ENCODE assay signal across 21 cellular contexts in the genomic region with DNA sequence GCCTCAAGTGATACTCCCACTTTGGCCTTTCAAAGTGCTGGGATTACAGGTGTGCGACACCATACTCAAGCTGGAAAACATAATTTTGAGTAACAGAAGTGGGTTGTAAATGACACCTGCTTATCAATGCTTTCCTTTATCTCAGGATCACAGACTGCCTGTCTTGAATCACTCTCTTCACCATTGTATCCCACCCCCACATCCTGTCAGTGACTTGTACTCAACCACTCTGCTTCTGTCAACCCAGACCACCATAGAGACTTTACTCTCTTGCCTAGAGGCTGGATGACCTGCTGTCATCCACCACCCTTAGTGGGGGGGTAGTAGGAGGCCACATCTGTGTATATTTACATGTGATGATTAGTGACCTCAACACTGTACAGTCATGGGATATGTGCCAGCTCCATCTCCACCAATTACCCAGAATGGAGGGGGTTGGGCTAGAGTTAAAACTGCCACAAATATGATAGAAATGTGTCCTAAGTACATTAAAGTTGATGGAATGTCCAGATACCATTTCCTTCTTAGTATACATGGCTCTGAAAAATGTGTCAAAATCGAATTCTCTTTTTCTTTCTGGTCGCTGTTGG.
"Had no signal": no experiment of that assay in that cellular context is flagged by ENCODE, and none has a peak within 500 bp of the region (broad histone marks: within the 10 kb centered on the region; RNA-seq: fewer than 3 reads in every experiment).

No MANE protein-coding gene starts in this region.

- H3K4me3 ChIP-seq: breast epithelium, dorsolateral prefrontal cortex, esophagus squamous epithelium, heart right ventricle, lower lobe of right lung, right atrium auricular region, spleen had no signal

- H3K4me1 Mint-ChIP-seq: activated CD4-positive, alpha-beta memory T cell treated with anti-CD3 and anti-CD28 coated beads, Interleukin-2, amount 10 ng/mL, durations not matched to agents 7 days and 5 days; naive thymus-derived CD8-positive, alpha-beta T cell had no signal

- DNase-seq: activated CD4-positive, alpha-beta memory T cell treated with anti-CD3 and anti-CD28 coated beads, Interleukin-2, amount 10 ng/mL, durations not matched to agents 7 days and 5 days; activated gamma-delta T cell; activated T-cell treated with anti-CD3 and anti-CD28 coated beads, Interleukin-2, amount 50 U/mL, for 48 hours; amygdala; dorsolateral prefrontal cortex; esophagus squamous epithelium; heart right ventricle; lower lobe of right lung; naive thymus-derived CD8-positive, alpha-beta T cell; spleen; stimulated activated CD4-positive, alpha-beta T cell treated with anti-CD3 and anti-CD28 coated beads, Interleukin-2, amount 100 ng/mL, for 24 hours; stimulated activated naive B cell treated with anti-CD40 and anti-IgM and Interleukin-4, amounts not matched to agents 10 μg/mL and 1 μg/mL and 100 μg/mL, for 72 hours; T-helper 9 cell had no signal

- H3K27ac ChIP-seq: breast epithelium, esophagus squamous epithelium, heart right ventricle, lower lobe of right lung, neutrophil, right atrium auricular region, spleen, VCaP had no signal

- H3K27me3 ChIP-seq: breast epithelium, dorsolateral prefrontal cortex, esophagus squamous epithelium, heart right ventricle, neutrophil, right atrium auricular region, spleen had no signal

- H3K27me3 Mint-ChIP-seq: activated CD4-positive, alpha-beta memory T cell treated with anti-CD3 and anti-CD28 coated beads, Interleukin-2, amount 10 ng/mL, durations not matched to agents 7 days and 5 days; activated naive CD8-positive, alpha-beta T cell had no signal

- ATAC-seq: heart right ventricle; lower lobe of right lung; naive thymus-derived CD8-positive, alpha-beta T cell; stimulated activated naive B cell treated with anti-CD40 and anti-IgM and Interleukin-4, amounts not matched to agents 10 μg/mL and 1 μg/mL and 100 μg/mL, for 72 hours had no signal

- H3K27ac Mint-ChIP-seq: activated CD4-positive, alpha-beta memory T cell treated with anti-CD3 and anti-CD28 coated beads, Interleukin-2, amount 10 ng/mL, durations not matched to agents 7 days and 5 days; activated naive CD8-positive, alpha-beta T cell; stimulated activated naive B cell treated with anti-CD40 and anti-IgM and Interleukin-4, amounts not matched to agents 10 μg/mL and 1 μg/mL and 100 μg/mL, for 72 hours; type B pancreatic cell had no signal

- H3K4me1 ChIP-seq: breast epithelium, esophagus squamous epithelium, heart right ventricle, lower lobe of right lung, right atrium auricular region, spleen had no signal

- H3K9me3 Mint-ChIP-seq: stimulated activated naive B cell treated with anti-CD40 and anti-IgM and Interleukin-4, amounts not matched to agents 10 μg/mL and 1 μg/mL and 100 μg/mL, for 72 hours; type B pancreatic cell had no signal

- H3K36me3 Mint-ChIP-seq: activated naive CD8-positive, alpha-beta T cell; naive thymus-derived CD8-positive, alpha-beta T cell; stimulated activated naive B cell treated with anti-CD40 and anti-IgM and Interleukin-4, amounts not matched to agents 10 μg/mL and 1 μg/mL and 100 μg/mL, for 72 hours; type B pancreatic cell had no signal

- H3K36me3 ChIP-seq: breast epithelium, esophagus squamous epithelium, heart right ventricle, lower lobe of right lung, neutrophil, right atrium auricular region, spleen had no signal

- FAIRE-seq: endometrium, frontal cortex had no signal

- H3K4me3 Mint-ChIP-seq: activated CD4-positive, alpha-beta memory T cell treated with anti-CD3 and anti-CD28 coated beads, Interleukin-2, amount 10 ng/mL, durations not matched to agents 7 days and 5 days; activated naive CD8-positive, alpha-beta T cell; naive thymus-derived CD8-positive, alpha-beta T cell; stimulated activated naive B cell treated with anti-CD40 and anti-IgM and Interleukin-4, amounts not matched to agents 10 μg/mL and 1 μg/mL and 100 μg/mL, for 72 hours; type B pancreatic cell had no signal

- H3K9me3 ChIP-seq: breast epithelium, esophagus squamous epithelium, heart right ventricle, lower lobe of right lung, neutrophil, right atrium auricular region, spleen had no signal
